8 cellular contexts compared by ENCODE assay signal in the genomic region with DNA sequence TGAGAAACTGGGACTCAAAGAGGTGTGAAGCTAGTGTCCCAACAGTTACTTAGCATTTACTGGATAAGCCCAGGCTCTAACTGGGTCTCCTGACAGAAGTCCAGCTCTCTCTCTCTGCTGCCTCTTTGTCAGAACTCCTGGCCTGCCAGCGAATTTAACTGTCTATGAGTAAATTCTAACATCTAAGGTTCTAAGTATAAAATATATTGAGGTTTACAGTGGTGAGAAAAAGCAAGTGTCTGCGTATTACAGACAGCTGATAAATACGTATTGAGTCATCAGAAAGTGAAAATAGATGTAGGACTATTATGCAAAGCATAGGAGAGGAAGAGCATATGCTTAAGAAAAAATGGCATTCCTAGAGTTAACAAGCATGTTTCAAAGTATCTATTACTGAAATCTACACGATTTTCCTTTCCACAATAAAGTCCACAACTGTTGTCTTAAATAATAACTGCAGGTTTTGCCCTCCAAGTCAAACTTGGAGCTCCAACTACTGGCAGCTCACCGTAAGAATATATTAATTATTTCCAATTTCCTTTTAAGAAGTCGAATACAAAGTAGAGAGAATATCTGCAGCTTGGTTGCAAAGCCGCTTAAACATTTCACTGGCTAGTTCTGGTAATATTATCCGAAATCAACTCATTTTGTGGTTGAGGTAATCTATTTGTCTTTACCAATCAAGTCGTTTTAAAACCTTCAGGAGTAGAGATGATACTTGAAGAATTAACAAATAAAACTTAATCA. TPM values are rescaled to one million over a fixed set of nuclear protein-coding genes. Genes with fewer than 3 reads are reported as not detected.
DNase-seq lines count a peak whose midpoint lies in the region; ATAC-seq and TF ChIP-seq lines count a peak whose summit lies in the region.

No MANE protein-coding gene starts in this region.

- H3K27me3 Mint-ChIP-seq in nephron progenitor cell (ENCODE audit: low read depth, poor library complexity): no peaks in the 10 kb centered on the region

- H3K4me3 Mint-ChIP-seq in nephron progenitor cell: peak overlapping the region; percentile 98

- peak overlapping the region; percentile 86 for H3K4me3 ChIP-seq in PC-3 (ENCODE audit: low read length)
- H3K4me3 ChIP-seq in colonic mucosa: no peak overlapping the region

- H3K27me3 ChIP-seq in PC-3 (ENCODE audit: low read length) (no peaks in the 10 kb centered on the region), colonic mucosa (no peaks in the 10 kb centered on the region)

- H3K4me1 ChIP-seq in PC-3 (ENCODE audit: insufficient read depth, low read length): peaks cover 26% of the 10 kb centered on the region
- H3K4me1 ChIP-seq in colonic mucosa: no peaks in the 10 kb centered on the region

- intact Hi-C loops in PC-3 (cut with micrococcal nuclease): loop anchor here (1.0 to 10.0 kb wide), 5 partner anchors 107 to 331 kb away; no protein-coding TSS in a partner anchor
- intact Hi-C loops in colonic mucosa (cut with DNase I): loop anchor here (2.0 to 10.0 kb wide), 3 partner anchors 211 to 333 kb away; partner anchors contain the start of gene CDC73

- H2AFZ ChIP-seq in PC-3 (ENCODE audit: low read length): no peak overlapping the region

- peak overlapping the region; percentile 96 for H3K4me2 ChIP-seq in PC-3 (ENCODE audit: low read length)

- H4K20me1 ChIP-seq in PC-3 (ENCODE audit: low read length): peaks cover 28% of the 10 kb centered on the region

- H3K36me3 ChIP-seq in PC-3 (ENCODE audit: low read depth, low read length): peaks cover 22% of the 10 kb centered on the region
- no peaks in the 10 kb centered on the region for H3K36me3 ChIP-seq in colonic mucosa

- H3F3A ChIP-seq in PC-3 (ENCODE audit: low read length, unreplicated experiment): no peaks in the 10 kb centered on the region

- BruUV-seq in PC-3 (replicated peaks; lab: Mats Ljungman, UMichigan): no TSS peak

- no peaks in the 10 kb centered on the region for H3K9me3 ChIP-seq in PC-3 (ENCODE audit: low read length)
- H3K9me3 ChIP-seq in colonic mucosa: no peaks in the 10 kb centered on the region

- DNase-seq in AG09319 (ENCODE audit: extremely low read depth, low read depth): no peak
- DNase-seq in PC-3: peak; percentile 40
- no peak for DNase-seq in colonic mucosa
- DNase-seq in nephron progenitor cell: no peak
- no peak for DNase-seq in NCI-H2081 (lab: John Stamatoyannopoulos, UW)
- DNase-seq in amygdala (lab: John Stamatoyannopoulos, UW): no peak

- H3K27ac ChIP-seq in PC-3 (ENCODE audit: low read length): peak overlapping the region; percentile 73
- H3K27ac ChIP-seq in colonic mucosa: peak overlapping the region; percentile 88

- peak; percentile 43 for TF ChIP-seq CTCF in AG09319 (IDR thresholded peaks at IDR 0.05; ENCODE audit: low read depth, low read length)
- peak; percentile 45 for TF ChIP-seq CTCF in PC-3 (conservative IDR thresholded peaks at IDR 0.05; ENCODE audit: low read depth, low read length)
- no peak for TF ChIP-seq CTCF in colonic mucosa (IDR thresholded peaks at IDR 0.05)
- no peak for TF ChIP-seq CTCF in nephron progenitor cell (IDR thresholded peaks at IDR 0.05)

- ATAC-seq in GM18502 (IDR thresholded peaks at IDR 0.05; ENCODE audit: poor library complexity, unreplicated experiment): peak; percentile 48
- peak; percentile 41 for ATAC-seq in HG02885 (IDR thresholded peaks at IDR 0.05; ENCODE audit: poor library complexity, unreplicated experiment)
- no peak for ATAC-seq in PC-3

- H3K36me3 Mint-ChIP-seq in nephron progenitor cell (ENCODE audit: low read depth): peaks cover 7% of the 10 kb centered on the region

- peaks cover 47% of the 10 kb centered on the region for H3K4me1 Mint-ChIP-seq in nephron progenitor cell

- POLR2A ChIA-PET in PC-3 (lab: Charles Lee; ENCODE audit: unreplicated experiment): interaction anchor here (0.5 to 0.6 kb wide), 5 partner anchors 53 to 331 kb away, joined by 3 to 4 read pairs (median 3); no protein-coding TSS in a partner anchor

- no peaks in the 10 kb centered on the region for H3K9me3 Mint-ChIP-seq in nephron progenitor cell

- peak overlapping the region; percentile 81 for H3K9ac ChIP-seq in PC-3 (ENCODE audit: low read length)
- H3K9ac ChIP-seq in colonic mucosa (ENCODE audit: low read depth in 2 of 2, low read length in 2 of 2): peak overlapping the region; percentile 24 to 85

- no peak overlapping the region for H3K27ac Mint-ChIP-seq in nephron progenitor cell

- CTCF ChIA-PET in PC-3 (lab: Charles Lee): interaction anchor here (0.6 to 3.2 kb wide), 6 partner anchors 105 to 330 kb away, joined by 3 to 10 read pairs (median 4); no protein-coding TSS in a partner anchor

- peaks cover 43% of the 10 kb centered on the region for H3K79me2 ChIP-seq in PC-3 (ENCODE audit: low read length)

- no peaks in the 10 kb centered on the region for H3K9me2 ChIP-seq in PC-3 (replicated peaks; ENCODE audit: low read length)

RNA-seq across cellular contexts. Expression of gene RGS2, which starts 1.4 kb away (rescaled TPM):
- 114 and 163 TPM in 2 replicates for total RNA-seq in PC-3 (2014; rRNA removed)
- 10 to 100 TPM; 16.5 to 28.6 TPM for total RNA-seq in colonic mucosa

Comparison
In these comparisons a context has a peak if more than half of its experiments do, and no peak if none do; other contexts are left out.
1. CTCF ChIP-seq: peak in AG09319 (single experiment) and PC-3 (single experiment); none in colonic mucosa (single experiment) and nephron progenitor cell (single experiment).